Comparison of ENCODE assay signal across 1 cellular context in genomic region chr5:109113608-109114007, GRCh38.
TF ChIP-seq lines count a peak whose summit lies in the region.

No MANE protein-coding gene starts in this region.

TF ChIP-seq in HepG2, 621 proteins besides CTCF, POLR2A, EP300 and RAD21 (continued from another document):
- no peak for TF ChIP-seq HINFP (CRISPR knock-in tag; IDR thresholded peaks at IDR 0.05; ENCODE audit: low read depth)
- peak; percentile 29; the same call in 1 of the 2 replicates for TF ChIP-seq MAFF (IDR thresholded peaks at IDR 0.05; ENCODE audit: low read depth, low read length)
- TF ChIP-seq, protein P1, sequence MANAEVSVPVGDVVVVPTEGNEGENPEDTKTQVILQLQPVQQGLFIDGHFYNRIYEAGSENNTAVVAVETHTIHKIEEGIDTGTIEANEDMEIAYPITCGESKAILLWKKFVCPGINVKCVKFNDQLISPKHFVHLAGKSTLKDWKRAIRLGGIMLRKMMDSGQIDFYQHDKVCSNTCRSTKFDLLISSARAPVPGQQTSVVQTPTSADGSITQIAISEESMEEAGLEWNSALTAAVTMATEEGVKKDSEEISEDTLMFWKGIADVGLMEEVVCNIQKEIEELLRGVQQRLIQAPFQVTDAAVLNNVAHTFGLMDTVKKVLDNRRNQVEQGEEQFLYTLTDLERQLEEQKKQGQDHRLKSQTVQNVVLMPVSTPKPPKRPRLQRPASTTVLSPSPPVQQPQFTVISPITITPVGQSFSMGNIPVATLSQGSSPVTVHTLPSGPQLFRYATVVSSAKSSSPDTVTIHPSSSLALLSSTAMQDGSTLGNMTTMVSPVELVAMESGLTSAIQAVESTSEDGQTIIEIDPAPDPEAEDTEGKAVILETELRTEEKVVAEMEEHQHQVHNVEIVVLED (CRISPR knock-in tag; IDR thresholded peaks at IDR 0.05; ENCODE audit: borderline replicate concordance) = no peak
- TF ChIP-seq SKI (IDR thresholded peaks at IDR 0.05; ENCODE audit: partially characterized antibody) = no peak
- TF ChIP-seq ZNF362 (CRISPR knock-in tag; IDR thresholded peaks at IDR 0.05; ENCODE audit: borderline replicate concordance) = no peak
- no peak for TF ChIP-seq ZNF841 (CRISPR knock-in tag; IDR thresholded peaks at IDR 0.05; ENCODE audit: borderline replicate concordance)
